8 cellular contexts compared by ENCODE assay signal in the genomic region with DNA sequence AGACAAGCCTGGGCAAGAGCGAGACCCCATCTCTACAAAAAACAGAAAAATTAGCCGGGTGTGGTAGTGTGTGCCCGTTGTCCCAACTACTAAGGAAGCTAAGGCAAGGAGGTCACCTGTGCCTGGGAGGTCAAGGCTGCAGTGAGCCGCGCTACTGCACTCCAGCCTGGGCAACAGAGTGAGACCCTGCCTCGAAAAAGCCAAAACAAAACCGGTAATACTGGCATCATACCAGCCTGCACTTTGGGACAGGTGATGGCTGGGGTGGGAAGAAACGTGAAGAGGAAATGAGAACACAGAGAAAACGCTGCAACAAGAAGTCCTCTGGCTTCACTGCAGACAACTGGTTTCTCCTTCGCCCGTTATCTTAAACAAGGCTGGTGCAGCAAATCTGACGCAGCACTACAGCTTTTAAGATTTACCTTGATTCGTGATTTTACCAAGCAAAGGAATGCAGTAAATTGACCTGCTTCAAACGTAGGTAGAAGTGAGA. TPM values are rescaled to one million over a fixed set of nuclear protein-coding genes. Genes with fewer than 3 reads are reported as not detected.
DNase-seq lines count a peak whose midpoint lies in the region; ATAC-seq and TF ChIP-seq lines count a peak whose summit lies in the region.

No MANE protein-coding gene starts in this region.

- DNase-seq in cardiac muscle cell (ENCODE audit: low read depth in 1 of 2, low spot score in 1 of 2) (no peak), cardiac septum (ENCODE audit: low spot score) (no peak), brain microvascular endothelial cell (no peak), lower leg skin (ENCODE audit: low spot score in 2 of 2) (no peak), tibial nerve (ENCODE audit: low spot score in 2 of 2) (no peak), dermis blood vessel endothelial cell (no peak)
- DNase-seq in activated CD4-positive, alpha-beta T cell treated with anti-CD3 and anti-CD28 coated beads for 4 hours, result no peak

- peaks cover 6% of the 10 kb centered on the region for H3K4me1 ChIP-seq in cardiac muscle cell (ENCODE audit: low read depth)
- peaks cover 0 to 35% (median 20%) of the 10 kb centered on the region in 4 donors for H3K4me1 ChIP-seq in tibial nerve

- TF ChIP-seq EP300 in tibial nerve (IDR thresholded peaks at IDR 0.05), result no peak

- TF ChIP-seq POLR2A in lower leg skin (IDR thresholded peaks at IDR 0.05) (no peak), tibial nerve (IDR thresholded peaks at IDR 0.05) (no peak)

- H3K27me3 ChIP-seq in cardiac muscle cell (no peaks in the 10 kb centered on the region), brain microvascular endothelial cell (replicated peaks) (no peaks in the 10 kb centered on the region), tibial nerve (peaks cover 0 to 2% of the 10 kb centered on the region in 2 donors)

- intact Hi-C loops in cardiac septum (cut with DNase I), result loop anchor here (1.0 kb wide), 1 partner anchor 15 kb away; no protein-coding TSS in a partner anchor
- intact Hi-C loops in lower leg skin (cut with DNase I; ENCODE audit: low total_unique reads), result no loop called here

- H3K9me3 ChIP-seq in cardiac muscle cell (ENCODE audit: low read depth), result no peaks in the 10 kb centered on the region
- no peaks in the 10 kb centered on the region for H3K9me3 ChIP-seq in tibial nerve

- H3K36me3 ChIP-seq in cardiac muscle cell (peaks cover 19% of the 10 kb centered on the region), brain microvascular endothelial cell (replicated peaks) (peaks cover 31% of the 10 kb centered on the region), tibial nerve (peaks cover 0 to 62% (median 0%) of the 10 kb centered on the region in 3 donors)

- ATAC-seq in HG03521 (IDR thresholded peaks at IDR 0.05; ENCODE audit: unreplicated experiment), result peak; percentile 5

- H3K4me3 ChIP-seq in cardiac muscle cell, result peak overlapping the region; percentile 50
- H3K4me3 ChIP-seq in brain microvascular endothelial cell (ENCODE audit: low read depth, low read length), result peak overlapping the region; percentile 46
- H3K4me3 ChIP-seq in lower leg skin (ENCODE audit: low read depth, poor library complexity, severe bottlenecking), result peak overlapping the region; percentile 36
- H3K4me3 ChIP-seq in tibial nerve, result peak overlapping the region; percentile 37 to 98 (median 90)

- in situ Hi-C loops in brain microvascular endothelial cell (cut with HindIII; ENCODE audit: low pct_ligation_motif_present, low sequenced_read_pairs), result no loop called here

- H3K27ac ChIP-seq in cardiac muscle cell (peak overlapping the region; percentile 98), brain microvascular endothelial cell (peak overlapping the region; percentile 90), tibial nerve (peak overlapping the region; percentile 98 to 99 (median 99))

- 3 to 14% methylated on average over 14 of the region's 14 CpGs for WGBS in lower leg skin, 2 donors
- WGBS in tibial nerve, 2 donors, result 11 to 13% methylated on average over 14 of the region's 14 CpGs

- TF ChIP-seq CTCF in cardiac muscle cell (IDR thresholded peaks at IDR 0.05; ENCODE audit: low read depth, low read length) (no peak), brain microvascular endothelial cell (IDR thresholded peaks at IDR 0.05; ENCODE audit: low read depth, low read length, missing control alignments) (no peak), lower leg skin (IDR thresholded peaks at IDR 0.05) (no peak), tibial nerve (IDR thresholded peaks at IDR 0.05) (no peak)

RNA-seq across cellular contexts. Expression of gene CASC3, which starts 0.7 kb away (rescaled TPM):
- total RNA-seq in cardiac muscle cell, result 32.5 and 49.9 TPM in 2 replicates
- polyA plus RNA-seq in cardiac muscle cell, result 54.6 and 95.1 TPM in 2 replicates
- total RNA-seq in cardiac septum, result 54.8 TPM
- total RNA-seq in lower leg skin, result 10 to 100 TPM; 32.3 to 58.1 (median 53.0) TPM
- 100 to 1,000 TPM in 1 of 4 donors, 10 to 100 TPM in 3; 85.2 to 122 (median 93.4) TPM for total RNA-seq in tibial nerve
- total RNA-seq in dermis blood vessel endothelial cell, result 26.4 and 31.6 TPM in 2 replicates

RNA-seq across cellular contexts. Expression of gene MSL1, which starts 17.8 kb away (rescaled TPM):
- total RNA-seq in cardiac muscle cell, result 96.8 and 104 TPM in 2 replicates
- polyA plus RNA-seq in cardiac muscle cell, result 27.3 and 33.2 TPM in 2 replicates
- 53.7 TPM for total RNA-seq in cardiac septum
- 100 to 1,000 TPM in 1 of 4 donors, 10 to 100 TPM in 3; 70.6 to 117 (median 82.4) TPM for total RNA-seq in lower leg skin
- 100 to 1,000 TPM in 3 of 4 donors, 10 to 100 TPM in 1; 78.0 to 113 (median 107) TPM for total RNA-seq in tibial nerve
- total RNA-seq in dermis blood vessel endothelial cell, result 50.2 and 54.1 TPM in 2 replicates

RNA-seq across cellular contexts. Expression of gene RAPGEFL1, which starts 37.7 kb away (rescaled TPM):
- total RNA-seq in cardiac muscle cell (7.1 and 12.2 TPM in 2 replicates), cardiac septum (7.2 TPM), lower leg skin (100 to 1,000 TPM; 273 to 467 (median 316) TPM), tibial nerve (10 to 100 TPM in 1 of 4 donors, 1 to 10 TPM in 3; 4.8 to 30.0 (median 6.9) TPM), dermis blood vessel endothelial cell (1.4 and 1.9 TPM in 2 replicates)
- 10.1 and 10.6 TPM in 2 replicates for polyA plus RNA-seq in cardiac muscle cell

RNA-seq across cellular contexts. Expression of gene NR1D1, which starts 39.2 kb away (rescaled TPM):
- total RNA-seq in cardiac muscle cell (1.2 and 3.7 TPM in 2 replicates), cardiac septum (25.8 TPM), lower leg skin (100 to 1,000 TPM; 111 to 194 (median 148) TPM), tibial nerve (10 to 100 TPM; 16.8 to 48.2 (median 21.0) TPM), dermis blood vessel endothelial cell (1.7 and 2.3 TPM in 2 replicates)
- polyA plus RNA-seq in cardiac muscle cell, result 1.7 and 4.2 TPM in 2 replicates

Comparison
In these comparisons a context has a peak if more than half of its experiments do, and no peak if none do; other contexts are left out.
1. H3K4me3 ChIP-seq: peak in every context shown above with its lines; median percentile 90 in tibial nerve; 50 in cardiac muscle cell; 46 in brain microvascular endothelial cell; 36 in lower leg skin.
2. RNA of gene RAPGEFL1, which starts 37.7 kb away (total RNA-seq): 273 to 467 TPM in lower leg skin; 7.1 to 12.2 TPM in cardiac muscle cell, 4.8 to 30.0 TPM in tibial nerve, 7.2 TPM in cardiac septum (single experiment) and 1.4 to 1.9 TPM in dermis blood vessel endothelial cell; every median in the first group is over 4 times any median in the second.
3. Peak in every context shown above with its lines, with median percentiles within 50 percentile points of each other: H3K27ac ChIP-seq.